ENCODE assay signal across 8 cellular contexts in genomic region chr3:149085828-149086231, GRCh38. TPM values are rescaled to one million over a fixed set of nuclear protein-coding genes. Genes with fewer than 3 reads are reported as not detected.
DNase-seq lines count a peak whose midpoint lies in the region; ATAC-seq and TF ChIP-seq lines count a peak whose summit lies in the region.

No MANE protein-coding gene starts in this region.

- in situ Hi-C loops in Panc1 (cut with HindIII; ENCODE audit: low pct_unique_long_range_greater_than_20kb, low sequenced_read_pairs): no loop called here

- ATAC-seq in GM19043 (IDR thresholded peaks at IDR 0.05; ENCODE audit: low read depth, unreplicated experiment) (peak; percentile 22), HG03159 (IDR thresholded peaks at IDR 0.05; ENCODE audit: unreplicated experiment) (peak; percentile 35), Panc1 (peak; percentile 50)

- H3K27me3 ChIP-seq in Panc1 (ENCODE audit: control insufficient read depth, insufficient read depth, low read length) (no peaks in the 10 kb centered on the region), colonic mucosa (no peaks in the 10 kb centered on the region), liver (ENCODE audit: control insufficient read depth in 4 of 4, insufficient read depth in 4 of 4, low read length in 3 of 4) (no peaks in the 10 kb centered on the region)

- H3K4me3 ChIP-seq in Panc1 (ENCODE audit: low read depth in 2 of 2, low read length in 2 of 2) (peak overlapping the region; percentile 69 to 75), colonic mucosa (peak overlapping the region; percentile 72), liver (ENCODE audit: low read depth in 1 of 3, low read length in 3 of 3) (peak overlapping the region; percentile 64 to 92 (median 75))

- CTCF ChIA-PET in Panc1 (lab: Charles Lee): interaction anchor here (0.6 kb wide), 1 partner anchor 9 kb away, joined by 4 read pairs; no protein-coding TSS in a partner anchor

- TF ChIP-seq CTCF in Panc1 (IDR thresholded peaks at IDR 0.05): no peak
- TF ChIP-seq CTCF in colonic mucosa (IDR thresholded peaks at IDR 0.05): no peak
- no peak for TF ChIP-seq CTCF in liver (IDR thresholded peaks at IDR 0.05; ENCODE audit: low read depth, low read length, missing input control)

- H3K36me3 ChIP-seq in Panc1 (ENCODE audit: control insufficient read depth, insufficient read depth, low read length): peaks cover 9% of the 10 kb centered on the region
- H3K36me3 ChIP-seq in colonic mucosa: no peaks in the 10 kb centered on the region
- H3K36me3 ChIP-seq in liver (ENCODE audit: control insufficient read depth in 4 of 4, insufficient read depth in 3 of 4, low read depth in 1 of 4, low read length in 3 of 4): no peaks in the 10 kb centered on the region

- TF ChIP-seq RAD21 in liver (IDR thresholded peaks at IDR 0.05): no peak

- H3K9ac ChIP-seq in colonic mucosa (ENCODE audit: low read depth in 2 of 2, low read length in 2 of 2) (peak overlapping the region; percentile 51 to 82), liver (ENCODE audit: low read depth in 1 of 2, low read length in 2 of 2) (peak overlapping the region; percentile 2 to 51)

- H3K27ac ChIP-seq in Panc1 (ENCODE audit: low read length) (peak overlapping the region; percentile 93), colonic mucosa (peak overlapping the region; percentile 41), liver (ENCODE audit: low read depth in 1 of 2, low read length in 2 of 2) (peak overlapping the region; percentile 57 to 69)

- WGBS in liver: under 1% methylated on average over 21 of the region's 21 CpGs

- H3K9me3 ChIP-seq in Panc1 (ENCODE audit: control insufficient read depth, insufficient read depth, low read depth, low read length) (no peaks in the 10 kb centered on the region), colonic mucosa (no peaks in the 10 kb centered on the region), liver (ENCODE audit: control insufficient read depth in 4 of 4, low read length in 3 of 4) (no peaks in the 10 kb centered on the region)

- 0 out of 2 replicates have a peak, but pooled peaks cover 4% of the 10 kb centered on the region for H3K4me1 ChIP-seq in Panc1 (ENCODE audit: control insufficient read depth, insufficient read depth, low read length)
- H3K4me1 ChIP-seq in colonic mucosa: no peaks in the 10 kb centered on the region
- H3K4me1 ChIP-seq in liver (ENCODE audit: control insufficient read depth in 4 of 4, insufficient read depth in 4 of 4, low read length in 3 of 4): peaks cover 2 to 10% (median 6%) of the 10 kb centered on the region in 4 donors

- POLR2A ChIA-PET in Panc1 (lab: Charles Lee): interaction anchor here (0.7 kb wide), 1 partner anchor 60 kb away, joined by 3 read pairs; no protein-coding TSS in a partner anchor

- DNase-seq in D341Med (ENCODE audit: low spot score) (peak; percentile 46), Panc1 (ENCODE audit: low read depth, low spot score) (peak; percentile 30), colonic mucosa (peak; percentile 42), superior temporal gyrus (ENCODE audit: extremely low spot score) (peak; percentile 71), 8988T (no peak)

- intact Hi-C loops in Panc1 (cut with micrococcal nuclease; ENCODE audit: unreplicated experiment) (no loop called here), colonic mucosa (cut with DNase I) (loop anchor here (10.0 kb wide), 1 partner anchor 91 kb away; the partner anchor contains the start of gene GYG1)

- TSS peak; percentile 61 for BruUV-seq in Panc1 (replicated peaks; lab: Mats Ljungman, UMichigan)

TF ChIP-seq in liver, 16 proteins besides CTCF, POLR2A, EP300 and RAD21:
- TF ChIP-seq REST (IDR thresholded peaks at IDR 0.05): no peak
- TF ChIP-seq MAX (IDR thresholded peaks at IDR 0.05): no peak
- no peak for TF ChIP-seq YY1 (IDR thresholded peaks at IDR 0.05)
- no peak for TF ChIP-seq JUND (IDR thresholded peaks at IDR 0.05)
- no peak for TF ChIP-seq NR2F2 (IDR thresholded peaks at IDR 0.05)
- no peak for TF ChIP-seq GABPA (IDR thresholded peaks at IDR 0.05 in 1 of 2, conservative IDR thresholded peaks at IDR 0.05 in 1 of 2)
- no peak for TF ChIP-seq EGR1 (IDR thresholded peaks at IDR 0.05; ENCODE audit: low read depth in 2 of 2)
- no peak for TF ChIP-seq HNF4G (IDR thresholded peaks at IDR 0.05)
- TF ChIP-seq HNF4A (conservative IDR thresholded peaks at IDR 0.05): no peak
- TF ChIP-seq TAF1 (conservative IDR thresholded peaks at IDR 0.05): no peak
- no peak for TF ChIP-seq FOXA2 (IDR thresholded peaks at IDR 0.05)
- TF ChIP-seq ZBTB33 (IDR thresholded peaks at IDR 0.05): no peak
- no peak for TF ChIP-seq FOXA1 (IDR thresholded peaks at IDR 0.05)
- no peak for TF ChIP-seq RXRA (IDR thresholded peaks at IDR 0.05)
- no peak for TF ChIP-seq ATF3 (IDR thresholded peaks at IDR 0.05)

RNA-seq across cellular contexts. Expression of gene HLTF, which starts 0.5 kb away (rescaled TPM):
- 106 TPM for total RNA-seq in Panc1 (2021; ENCODE audit: unreplicated experiment)
- 38.6 TPM for polyA plus RNA-seq in Panc1 (2012; ENCODE audit: insufficient read length)
- 10 to 100 TPM; 12.3 to 16.4 TPM for total RNA-seq in colonic mucosa
- total RNA-seq in liver: 10 to 100 TPM; 15.6 to 31.7 TPM
- 10 to 100 TPM in 1 of 2 donors, 1 to 10 TPM in 1; 4.1 to 18.4 TPM for polyA plus RNA-seq in liver

RNA-seq across cellular contexts. Expression of gene HPS3, which starts 43.6 kb away (rescaled TPM):
- total RNA-seq in Panc1 (2021; ENCODE audit: unreplicated experiment): 68.0 TPM
- polyA plus RNA-seq in Panc1 (2012; ENCODE audit: insufficient read length): 62.2 TPM
- 10 to 100 TPM; 15.8 to 19.5 TPM for total RNA-seq in colonic mucosa
- total RNA-seq in liver: 1 to 10 TPM; 6.5 to 9.9 TPM
- polyA plus RNA-seq in liver: 1 to 10 TPM; 4.4 to 8.9 TPM

Comparison
In these comparisons a context has a peak if more than half of its experiments do, and no peak if none do; other contexts are left out.
1. H3K27ac ChIP-seq: peak in every context shown above with its lines; median percentile 93 in Panc1; 63 in liver; 41 in colonic mucosa.